22 cellular contexts compared by ENCODE assay signal in the genomic region with DNA sequence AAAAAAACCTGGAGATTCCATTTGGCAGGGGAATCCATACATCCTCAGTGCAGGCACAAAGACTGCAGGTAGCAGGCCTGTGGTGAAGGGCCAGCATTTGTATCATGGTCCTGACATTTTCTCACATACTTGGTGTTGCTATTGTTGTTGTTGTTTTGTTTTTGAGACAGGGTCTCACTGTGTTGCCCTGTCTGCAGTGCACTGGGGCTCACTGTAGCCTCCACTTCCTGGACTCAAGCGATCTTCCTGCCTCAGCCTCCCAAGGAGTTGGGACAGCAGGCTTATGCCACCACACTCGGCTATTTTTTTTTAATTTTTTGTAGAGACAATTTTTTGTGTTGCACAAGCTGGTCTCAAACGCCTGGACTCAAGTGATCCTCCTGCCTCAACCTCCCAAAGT.
DNase-seq lines count a peak whose midpoint lies in the region; ATAC-seq, FAIRE-seq and TF ChIP-seq lines count a peak whose summit lies in the region.
"Had no signal": no experiment of that assay in that cellular context is flagged by ENCODE, and none has a peak within 500 bp of the region (broad histone marks: within the 10 kb centered on the region; RNA-seq: fewer than 3 reads in every experiment).

No MANE protein-coding gene starts in this region.

- H3K79me1 ChIP-seq in H1 (ENCODE audit: low read depth, low read length): no peaks in the 10 kb centered on the region

- CTCF ChIA-PET in HEK293 (lab: Yijun Ruan, JAX) (interaction anchor here (1.4 to 1.7 kb wide), 2 partner anchors 116 to 1117 kb away, joined by 4 to 5 read pairs; no protein-coding TSS in a partner anchor), H1 (lab: Charles Lee; ENCODE audit: partially characterized antibody) (interaction anchor here (0.7 to 0.9 kb wide), 2 partner anchors 116 to 547 kb away, joined by 3 read pairs; no protein-coding TSS in a partner anchor)

- H3K27me3 ChIP-seq in H1 (replicated peaks in 1 of 4; ENCODE audit: control insufficient read depth in 3 of 4, extremely low read depth in 1 of 4, insufficient read depth in 3 of 4, low read length in 3 of 4): peaks cover 0 to 4% (median 0%) of the 10 kb centered on the region in 4 experiments; a peak in 3 of 7 replicates
- H3K27me3 ChIP-seq: BE2C, BLaER1 had no signal

- no peak overlapping the region for H4K8ac ChIP-seq in H1 (ENCODE audit: extremely low read depth, insufficient read depth, low read length)

- no peak for FAIRE-seq in H1 (lab: Jason Lieb, UNC)
- FAIRE-seq: A204.1, D721Med, G401.6, GM12891, GM19239 had no signal

- TF ChIP-seq EP300 in H1 (IDR thresholded peaks at IDR 0.05; ENCODE audit: borderline replicate concordance in 1 of 2, low read depth in 2 of 2, low read length in 2 of 2): no peak

- no peak overlapping the region for H4K5ac ChIP-seq in H1 (ENCODE audit: insufficient read length, low read depth, low read length)

- no peak overlapping the region for H2BK120ac ChIP-seq in H1 (replicated peaks; ENCODE audit: low read depth, low read length)

- H4K20me1 ChIP-seq in H1 (replicated peaks in 1 of 2; ENCODE audit: control insufficient read depth in 1 of 2, insufficient read depth in 2 of 2, low read length in 2 of 2): no peaks in the 10 kb centered on the region
- H4K20me1 ChIP-seq: BLaER1 had no signal

- no peak overlapping the region for H3K14ac ChIP-seq in H1 (ENCODE audit: insufficient read length)

- no peak overlapping the region for H2BK5ac ChIP-seq in H1 (ENCODE audit: low read depth, low read length)

- no peak overlapping the region for H3K4me2 ChIP-seq in H1 (ENCODE audit: insufficient read depth in 1 of 2, low read depth in 2 of 2, low read length in 2 of 2)
- H3K4me2 ChIP-seq: BLaER1 had no signal

- H2BK12ac ChIP-seq in H1 (ENCODE audit: low read depth, low read length): no peak overlapping the region

- H3K4me3 ChIP-seq in HEK293 (ENCODE audit: low read depth, low read length): no peak overlapping the region
- H3K4me3 ChIP-seq in H1 (ENCODE audit: extremely low read depth in 1 of 4, insufficient read depth in 2 of 4, low read depth in 3 of 4, low read length in 4 of 4): no peak overlapping the region
- H3K4me3 ChIP-seq: BLaER1 had no signal

- no peaks in the 10 kb centered on the region for H3K23me2 ChIP-seq in H1 (ENCODE audit: low read depth, low read length)

- H3K4me1 ChIP-seq in HEK293 (ENCODE audit: control insufficient read depth, insufficient read depth, low read length) (no peaks in the 10 kb centered on the region), H1 (replicated peaks in 1 of 4; ENCODE audit: control insufficient read depth in 3 of 4, insufficient read depth in 4 of 4, low read length in 3 of 4) (peaks cover 0 to 10% (median 3%) of the 10 kb centered on the region in 4 experiments; a peak in 4 of 7 replicates)
- H3K4me1 ChIP-seq: BE2C, BLaER1, Caco-2 had no signal

- no peaks in the 10 kb centered on the region for H3K9me3 ChIP-seq in HEK293 (ENCODE audit: control insufficient read depth, insufficient read depth, low read depth, low read length)
- no peaks in the 10 kb centered on the region for H3K9me3 ChIP-seq in H1 (ENCODE audit: insufficient read depth in 2 of 2, low read depth in 1 of 2, low read length in 1 of 2)
- H3K9me3 ChIP-seq: BE2C, BLaER1, Caco-2 had no signal

- H3K27ac ChIP-seq in HEK293 (ENCODE audit: extremely low read depth, low read depth, low read length): no peak overlapping the region
- peak overlapping the region; percentile 99 for H3K27ac ChIP-seq in VCaP
- H3K27ac ChIP-seq in H1 (ENCODE audit: low read depth, low read length): no peak overlapping the region
- H3K27ac ChIP-seq: BLaER1 had no signal

- H2AK5ac ChIP-seq in H1 (ENCODE audit: low read depth, low read length): no peak overlapping the region

- no peak overlapping the region for H3K9ac ChIP-seq in H1 (replicated peaks in 1 of 4; ENCODE audit: extremely low read depth in 1 of 4, low read depth in 3 of 4, low read length in 3 of 4)
- H3K9ac ChIP-seq: BLaER1 had no signal

- H3K4ac ChIP-seq in H1 (replicated peaks; ENCODE audit: insufficient read length, low read depth, low read length): no peak overlapping the region

- no peak overlapping the region for H3K23ac ChIP-seq in H1 (ENCODE audit: insufficient read length)

- no peak for DNase-seq in H1 (ENCODE audit: low read depth in 1 of 2, low spot score in 2 of 2)
- no peak for DNase-seq in NCI-H2029 (lab: John Stamatoyannopoulos, UW)
- DNase-seq in foreskin melanocyte: no peak
- DNase-seq: 8988T; ACHN; BE2C; C1 segment of cervical spinal cord; Caco-2; Calu3; CD4-positive, alpha-beta T cell; CD8-positive, alpha-beta T cell; DMS79 treated with DMSO at 0.1 percent for 48 hours; GF-D8 had no signal

- no peak overlapping the region for H3K56ac ChIP-seq in H1 (replicated peaks; ENCODE audit: insufficient read length, low read depth, low read length)

- H3K79me2 ChIP-seq in H1 (ENCODE audit: control insufficient read depth in 1 of 2, insufficient read depth in 2 of 2, low read length in 2 of 2): no peaks in the 10 kb centered on the region

- TF ChIP-seq RAD21 in H1 (IDR thresholded peaks at IDR 0.05 in 1 of 2, conservative IDR thresholded peaks at IDR 0.05 in 1 of 2; ENCODE audit: low read depth in 2 of 2, low read length in 2 of 2): no peak

- ATAC-seq in HG03378 (IDR thresholded peaks at IDR 0.05; ENCODE audit: unreplicated experiment): no peak
- ATAC-seq: CD8-positive, alpha-beta T cell had no signal

- H3K18ac ChIP-seq in H1 (ENCODE audit: extremely low read depth, low read length): no peak overlapping the region

- POLR2A ChIA-PET in HEK293 (lab: Yijun Ruan, JAX) (no interaction called here), H1 (lab: Charles Lee; ENCODE audit: partially characterized antibody) (no interaction called here)

- H2BK15ac ChIP-seq in H1 (ENCODE audit: low read length): no peak overlapping the region

- H3K36me3 ChIP-seq in HEK293 (ENCODE audit: control insufficient read depth in 2 of 2, insufficient read depth in 1 of 2, low read length in 2 of 2): no peaks in the 10 kb centered on the region
- no peaks in the 10 kb centered on the region; a peak in 2 of 8 replicates for H3K36me3 ChIP-seq in H1 (ENCODE audit: control insufficient read depth in 2 of 4, insufficient read depth in 4 of 4, low read length in 3 of 4)
- H3K36me3 ChIP-seq: BE2C, BLaER1 had no signal

- H4K91ac ChIP-seq in H1 (replicated peaks; ENCODE audit: insufficient read length, low read length): peak overlapping the region; percentile 1

- no peak overlapping the region for H2AFZ ChIP-seq in H1 (ENCODE audit: low read length)

- no peak overlapping the region for H2BK20ac ChIP-seq in H1 (ENCODE audit: low read length)

- WGBS in H1 (ENCODE audit: extremely low coverage in 1 of 2, insufficient coverage in 1 of 2, insufficient read length in 1 of 2, insufficient replicate concordance in 2 of 2, low coverage in 1 of 2, low lambda C conversion rate in 2 of 2, missing lambda C conversion rate in 1 of 2), 2 experiments: 83% methylated on average over 3 of the region's 3 CpGs; no CpG with 5 or more reads in 1 of the 2 experiments

- TF ChIP-seq POLR2A in H1 (IDR thresholded peaks at IDR 0.05; ENCODE audit: control extremely low read depth in 1 of 2, low read depth in 2 of 2, low read length in 2 of 2): no peak

- TF ChIP-seq CTCF in HEK293 (tag by site-specific recombination; IDR thresholded peaks at IDR 0.05): no peak
- no peak for TF ChIP-seq CTCF in VCaP (conservative IDR thresholded peaks at IDR 0.05)
- TF ChIP-seq CTCF in H1 (IDR thresholded peaks at IDR 0.05; ENCODE audit: control extremely low read depth in 1 of 3, insufficient read depth in 1 of 3, low read depth in 1 of 3, low read length in 3 of 3): no peak

TF ChIP-seq in HEK293, 187 proteins besides CTCF, POLR2A, EP300 and RAD21:
- TF ChIP-seq ZNF341 (tag by site-specific recombination; IDR thresholded peaks at IDR 0.05; ENCODE audit: low read depth) (no peak), ZNF121 (tag by site-specific recombination; IDR thresholded peaks at IDR 0.05) (peak; percentile 74)
TF ChIP-seq in HEK293: peak in this region for 1.

TF ChIP-seq in H1, 55 proteins besides CTCF, POLR2A, EP300 and RAD21:
- TF ChIP-seq EGR1 (IDR thresholded peaks at IDR 0.05; ENCODE audit: borderline replicate concordance, low read depth, low read length): no peak
- no peak for TF ChIP-seq CBX5 (IDR thresholded peaks at IDR 0.05; ENCODE audit: low read depth, low read length)
- TF ChIP-seq, protein P1, sequence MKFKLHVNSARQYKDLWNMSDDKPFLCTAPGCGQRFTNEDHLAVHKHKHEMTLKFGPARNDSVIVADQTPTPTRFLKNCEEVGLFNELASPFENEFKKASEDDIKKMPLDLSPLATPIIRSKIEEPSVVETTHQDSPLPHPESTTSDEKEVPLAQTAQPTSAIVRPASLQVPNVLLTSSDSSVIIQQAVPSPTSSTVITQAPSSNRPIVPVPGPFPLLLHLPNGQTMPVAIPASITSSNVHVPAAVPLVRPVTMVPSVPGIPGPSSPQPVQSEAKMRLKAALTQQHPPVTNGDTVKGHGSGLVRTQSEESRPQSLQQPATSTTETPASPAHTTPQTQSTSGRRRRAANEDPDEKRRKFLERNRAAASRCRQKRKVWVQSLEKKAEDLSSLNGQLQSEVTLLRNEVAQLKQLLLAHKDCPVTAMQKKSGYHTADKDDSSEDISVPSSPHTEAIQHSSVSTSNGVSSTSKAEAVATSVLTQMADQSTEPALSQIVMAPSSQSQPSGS (IDR thresholded peaks at IDR 0.05; ENCODE audit: low read length): no peak
- no peak for TF ChIP-seq CHD1 (IDR thresholded peaks at IDR 0.05; ENCODE audit: low read depth, low read length)
- no peak for TF ChIP-seq KDM1A (IDR thresholded peaks at IDR 0.05; ENCODE audit: borderline replicate concordance, low read length)
- TF ChIP-seq CHD2 (IDR thresholded peaks at IDR 0.05; ENCODE audit: low read length): no peak
- no peak for TF ChIP-seq JUN (IDR thresholded peaks at IDR 0.05; ENCODE audit: low read depth, low read length)
- no peak for TF ChIP-seq SRF (IDR thresholded peaks at IDR 0.05; ENCODE audit: low read depth, low read length)
- TF ChIP-seq SP4 (IDR thresholded peaks at IDR 0.05; ENCODE audit: low read length): no peak
- TF ChIP-seq YY1 (IDR thresholded peaks at IDR 0.05; ENCODE audit: low read depth, low read length): no peak
TF ChIP-seq in H1: peak in this region for 0.
